ENCODE assay signal across 16 cellular contexts in genomic region chr2:127941461-127941860, GRCh38. TPM values are rescaled to one million over a fixed set of nuclear protein-coding genes. Genes with fewer than 3 reads are reported as not detected.
DNase-seq lines count a peak whose midpoint lies in the region; ATAC-seq and TF ChIP-seq lines count a peak whose summit lies in the region.
"Had no signal": no experiment of that assay in that cellular context is flagged by ENCODE, and none has a peak within 500 bp of the region (broad histone marks: within the 10 kb centered on the region; RNA-seq: fewer than 3 reads in every experiment).

No MANE protein-coding gene starts in this region.

- no peaks in the 10 kb centered on the region for H3K4me1 ChIP-seq in CD8-positive, alpha-beta T cell (ENCODE audit: insufficient read depth, low read length)
- peaks cover 12% of the 10 kb centered on the region for H3K4me1 ChIP-seq in PC-3 (ENCODE audit: insufficient read depth, low read length)
- no peaks in the 10 kb centered on the region for H3K4me1 ChIP-seq in mammary epithelial cell (ENCODE audit: insufficient read depth, low read length)
- H3K4me1 ChIP-seq in osteoblast (ENCODE audit: insufficient read depth, low read length), result no peaks in the 10 kb centered on the region

- intact Hi-C loops in CD8-positive, alpha-beta T cell (cut with DNase I, micrococcal nuclease), result no loop called here
- intact Hi-C loops in PC-3 (cut with micrococcal nuclease) (no loop called here), mammary epithelial cell (cut with micrococcal nuclease) (no loop called here)

- dilution Hi-C loops in mammary epithelial cell (cut with HindIII; ENCODE audit: low sequenced_read_pairs), result no loop called here

- H3K9me2 ChIP-seq in PC-3 (replicated peaks; ENCODE audit: low read length), result no peaks in the 10 kb centered on the region

- H3K27ac Mint-ChIP-seq in CD8-positive, alpha-beta T cell, result peak overlapping the region; percentile 6
- H3K27ac Mint-ChIP-seq in nephron progenitor cell, result peak overlapping the region; percentile 85
- H3K27ac Mint-ChIP-seq in activated CD8-positive, alpha-beta T cell treated with anti-CD3 and anti-CD28 coated beads, Interleukin-2, amount 10 ng/mL, durations not matched to agents 7 days and 5 days, result no peak overlapping the region
- H3K27ac Mint-ChIP-seq: B cell, H9 had no signal

- no peak for ATAC-seq in CD8-positive, alpha-beta T cell
- no peak for ATAC-seq in PC-3
- no peak for ATAC-seq in activated CD8-positive, alpha-beta T cell treated with anti-CD3 and anti-CD28 coated beads, Interleukin-2, amount 10 ng/mL, durations not matched to agents 7 days and 5 days
- no peak for ATAC-seq in stimulated activated naive CD8-positive, alpha-beta T cell treated with anti-CD3 and anti-CD28 coated beads, Interleukin-15, Interleukin-2, amounts not matched to agents 100 U/mL and 50 U/mL, for 24 hours

- no peak overlapping the region for H3K4me3 ChIP-seq in CD8-positive, alpha-beta T cell (ENCODE audit: low read depth, low read length)
- H3K4me3 ChIP-seq in PC-3 (ENCODE audit: low read length) (no peak overlapping the region), mammary epithelial cell (replicated peaks in 1 of 3; ENCODE audit: insufficient read depth in 1 of 3, low read depth in 2 of 3, low read length in 3 of 3) (no peak overlapping the region), osteoblast (ENCODE audit: insufficient read depth, low read length) (no peak overlapping the region)

- no peak for DNase-seq in CD8-positive, alpha-beta T cell
- DNase-seq in PC-3 (no peak), mammary epithelial cell (no peak), nephron progenitor cell (no peak), occipital lobe (lab: John Stamatoyannopoulos, UW) (no peak), osteoblast (ENCODE audit: insufficient read length, low spot score, missing footprints) (no peak)
- DNase-seq in activated CD8-positive, alpha-beta T cell treated with anti-CD3 and anti-CD28 coated beads, Interleukin-2, amount 10 ng/mL, durations not matched to agents 7 days and 5 days, result no peak
- DNase-seq in stimulated activated naive CD8-positive, alpha-beta T cell treated with anti-CD3 and anti-CD28 coated beads, Interleukin-15, Interleukin-2, amounts not matched to agents 100 U/mL and 50 U/mL, for 24 hours, result no peak
- DNase-seq: CD4-positive, alpha-beta memory T cell; COR-L47; DND-41; GF-D8; GOT3; H9 had no signal

- H3K4me1 Mint-ChIP-seq in CD8-positive, alpha-beta T cell (ENCODE audit: low read depth), result no peaks in the 10 kb centered on the region
- H3K4me1 Mint-ChIP-seq in nephron progenitor cell, result no peaks in the 10 kb centered on the region
- no peaks in the 10 kb centered on the region for H3K4me1 Mint-ChIP-seq in activated CD8-positive, alpha-beta T cell treated with anti-CD3 and anti-CD28 coated beads, Interleukin-2, amount 10 ng/mL, durations not matched to agents 7 days and 5 days (ENCODE audit: low read depth)
- H3K4me1 Mint-ChIP-seq: B cell; CD4-positive, alpha-beta memory T cell; H9 had no signal

- POLR2A ChIA-PET in CD8-positive, alpha-beta T cell (lab: Charles Lee), result no interaction called here
- POLR2A ChIA-PET in PC-3 (lab: Charles Lee; ENCODE audit: unreplicated experiment), result no interaction called here
- POLR2A ChIA-PET in activated CD8-positive, alpha-beta T cell treated with anti-CD3 and anti-CD28 coated beads, Interleukin-2, amount 10 ng/mL, durations not matched to agents 7 days and 5 days (lab: Charles Lee), result no interaction called here

- H3F3A ChIP-seq in PC-3 (ENCODE audit: low read length, unreplicated experiment), result peaks cover 15% of the 10 kb centered on the region

- no peaks in the 10 kb centered on the region for H4K20me1 ChIP-seq in PC-3 (ENCODE audit: low read length)
- H4K20me1 ChIP-seq in mammary epithelial cell (ENCODE audit: insufficient read depth, low read length), result no peaks in the 10 kb centered on the region
- no peaks in the 10 kb centered on the region for H4K20me1 ChIP-seq in osteoblast (ENCODE audit: insufficient read depth, low read length)

- no peaks in the 10 kb centered on the region for H3K9me3 Mint-ChIP-seq in CD8-positive, alpha-beta T cell
- H3K9me3 Mint-ChIP-seq in nephron progenitor cell, result no peaks in the 10 kb centered on the region
- no peaks in the 10 kb centered on the region for H3K9me3 Mint-ChIP-seq in activated CD8-positive, alpha-beta T cell treated with anti-CD3 and anti-CD28 coated beads, Interleukin-2, amount 10 ng/mL, durations not matched to agents 7 days and 5 days (ENCODE audit: insufficient read depth)
- H3K9me3 Mint-ChIP-seq: CD4-positive, alpha-beta memory T cell; H9 had no signal

- H3K4me2 ChIP-seq in PC-3 (ENCODE audit: low read length) (no peak overlapping the region), mammary epithelial cell (ENCODE audit: insufficient read depth, low read depth, low read length) (no peak overlapping the region), osteoblast (ENCODE audit: insufficient read depth, low read length) (no peak overlapping the region)

- no peaks in the 10 kb centered on the region for H3K27me3 Mint-ChIP-seq in CD8-positive, alpha-beta T cell (ENCODE audit: low read depth)
- no peaks in the 10 kb centered on the region for H3K27me3 Mint-ChIP-seq in nephron progenitor cell (ENCODE audit: low read depth, poor library complexity)
- H3K27me3 Mint-ChIP-seq in activated CD8-positive, alpha-beta T cell treated with anti-CD3 and anti-CD28 coated beads, Interleukin-2, amount 10 ng/mL, durations not matched to agents 7 days and 5 days (ENCODE audit: low read depth), result no peaks in the 10 kb centered on the region
- H3K27me3 Mint-ChIP-seq: B cell; CD4-positive, alpha-beta memory T cell had no signal

- TSS peak; percentile 33 for BruUV-seq in PC-3 (replicated peaks; lab: Mats Ljungman, UMichigan)
- BruUV-seq in mammary epithelial cell (replicated peaks; lab: Mats Ljungman, UMichigan), result TSS peak; percentile 75

- no peak overlapping the region for H3K9ac ChIP-seq in PC-3 (ENCODE audit: low read length)
- H3K9ac ChIP-seq in mammary epithelial cell (ENCODE audit: insufficient read depth, low read length), result no peak overlapping the region

- H2AFZ ChIP-seq in PC-3 (ENCODE audit: low read length) (no peak overlapping the region), mammary epithelial cell (ENCODE audit: low read depth, low read length) (no peak overlapping the region), osteoblast (ENCODE audit: low read length) (no peak overlapping the region)

- peaks cover 10% of the 10 kb centered on the region for H3K36me3 ChIP-seq in CD8-positive, alpha-beta T cell (ENCODE audit: insufficient read depth, low read length)
- H3K36me3 ChIP-seq in PC-3 (ENCODE audit: low read depth, low read length), result peaks cover 34% of the 10 kb centered on the region
- peaks cover 19% of the 10 kb centered on the region for H3K36me3 ChIP-seq in mammary epithelial cell (ENCODE audit: insufficient read depth, low read length)
- H3K36me3 ChIP-seq in osteoblast (ENCODE audit: insufficient read depth, low read length), result peaks cover 40% of the 10 kb centered on the region

- H3K79me2 ChIP-seq in PC-3 (ENCODE audit: low read length), result no peaks in the 10 kb centered on the region
- no peaks in the 10 kb centered on the region for H3K79me2 ChIP-seq in mammary epithelial cell (ENCODE audit: insufficient read depth, low read length)
- no peaks in the 10 kb centered on the region for H3K79me2 ChIP-seq in osteoblast (ENCODE audit: insufficient read depth, low read length)

- no peak for TF ChIP-seq CTCF in CD8-positive, alpha-beta T cell (IDR thresholded peaks at IDR 0.05)
- TF ChIP-seq CTCF in PC-3 (conservative IDR thresholded peaks at IDR 0.05; ENCODE audit: low read depth, low read length) (no peak), mammary epithelial cell (conservative IDR thresholded peaks at IDR 0.05 in 1 of 2, IDR thresholded peaks at IDR 0.05 in 1 of 2; ENCODE audit: extremely low read depth in 1 of 2, insufficient read depth in 1 of 2, low read depth in 1 of 2, low read length in 2 of 2) (no peak), nephron progenitor cell (IDR thresholded peaks at IDR 0.05) (no peak), osteoblast (IDR thresholded peaks at IDR 0.05; ENCODE audit: extremely low read depth, low read depth, low read length) (no peak)

- CTCF ChIA-PET in CD8-positive, alpha-beta T cell (lab: Charles Lee), result no interaction called here
- CTCF ChIA-PET in PC-3 (lab: Charles Lee) (no interaction called here), mammary epithelial cell (lab: Charles Lee; ENCODE audit: low non-redundant PET) (no interaction called here)
- CTCF ChIA-PET in activated CD8-positive, alpha-beta T cell treated with anti-CD3 and anti-CD28 coated beads, Interleukin-2, amount 10 ng/mL, durations not matched to agents 7 days and 5 days (lab: Charles Lee), result no interaction called here

- H3K9me3 ChIP-seq in CD8-positive, alpha-beta T cell (ENCODE audit: low read length), result no peaks in the 10 kb centered on the region
- H3K9me3 ChIP-seq in PC-3 (ENCODE audit: low read length), result no peaks in the 10 kb centered on the region
- H3K9me3 ChIP-seq in mammary epithelial cell (replicated peaks; ENCODE audit: insufficient read depth, low read length), result no peaks in the 10 kb centered on the region
- H3K9me3 ChIP-seq in osteoblast (ENCODE audit: low read depth, low read length), result no peaks in the 10 kb centered on the region

- H3K27ac ChIP-seq in CD8-positive, alpha-beta T cell (ENCODE audit: low read depth, low read length), result no peak overlapping the region
- H3K27ac ChIP-seq in PC-3 (ENCODE audit: low read length) (no peak overlapping the region), mammary epithelial cell (ENCODE audit: insufficient read depth, low read depth, low read length) (no peak overlapping the region), osteoblast (ENCODE audit: low read depth, low read length) (no peak overlapping the region)
- H3K27ac ChIP-seq: C4-2B had no signal

- in situ Hi-C loops in mammary epithelial cell (cut with MboI; ENCODE audit: low sequenced_read_pairs in 2 of 2), result no loop called here

- H3K27me3 ChIP-seq in CD8-positive, alpha-beta T cell (ENCODE audit: insufficient read depth, low read length), result no peaks in the 10 kb centered on the region
- no peaks in the 10 kb centered on the region for H3K27me3 ChIP-seq in PC-3 (ENCODE audit: low read length)
- H3K27me3 ChIP-seq in mammary epithelial cell (ENCODE audit: insufficient read depth, low read length), result no peaks in the 10 kb centered on the region
- H3K27me3 ChIP-seq in osteoblast (ENCODE audit: insufficient read depth, low read length), result no peaks in the 10 kb centered on the region

- WGBS in mammary epithelial cell (ENCODE audit: low coverage, missing lambda C conversion rate), result 93% methylated on average over 9 of the region's 9 CpGs

- H3K4me3 Mint-ChIP-seq in CD8-positive, alpha-beta T cell, result no peak overlapping the region
- H3K4me3 Mint-ChIP-seq in nephron progenitor cell, result no peak overlapping the region
- no peak overlapping the region for H3K4me3 Mint-ChIP-seq in activated CD8-positive, alpha-beta T cell treated with anti-CD3 and anti-CD28 coated beads, Interleukin-2, amount 10 ng/mL, durations not matched to agents 7 days and 5 days
- H3K4me3 Mint-ChIP-seq: B cell; CD4-positive, alpha-beta memory T cell; H9 had no signal

- peaks cover 53% of the 10 kb centered on the region for H3K36me3 Mint-ChIP-seq in CD8-positive, alpha-beta T cell
- H3K36me3 Mint-ChIP-seq in nephron progenitor cell (ENCODE audit: low read depth), result peaks cover 43% of the 10 kb centered on the region
- H3K36me3 Mint-ChIP-seq in activated CD8-positive, alpha-beta T cell treated with anti-CD3 and anti-CD28 coated beads, Interleukin-2, amount 10 ng/mL, durations not matched to agents 7 days and 5 days (ENCODE audit: low read depth), result peaks cover 37% of the 10 kb centered on the region

RNA-seq across cellular contexts. Expression of gene AMMECR1L, which starts 55.7 kb away (rescaled TPM):
- 10 to 100 TPM in 1 of 2 experiments, 1 to 10 TPM in 1; 9.2 to 10.3 TPM for total RNA-seq in CD8-positive, alpha-beta T cell
- total RNA-seq in PC-3 (2014; rRNA removed) (10.9 and 14.6 TPM in 2 replicates), mammary epithelial cell (10 to 100 TPM; 23.8 to 29.8 TPM), occipital lobe (13.6 TPM), osteoblast (15.0 and 15.6 TPM in 2 replicates)
- polyA plus RNA-seq in mammary epithelial cell, result 17.8 TPM
- polyA minus RNA-seq in mammary epithelial cell, result 23.3 TPM
- total RNA-seq in activated CD8-positive, alpha-beta T cell treated with anti-CD3 and anti-CD28 coated beads, Interleukin-2, amount 10 ng/mL, durations not matched to agents 7 days and 5 days, result 10 to 100 TPM; 14.5 to 15.0 TPM
